Comparison of ENCODE assay signal across 22 cellular contexts in the genomic region with DNA sequence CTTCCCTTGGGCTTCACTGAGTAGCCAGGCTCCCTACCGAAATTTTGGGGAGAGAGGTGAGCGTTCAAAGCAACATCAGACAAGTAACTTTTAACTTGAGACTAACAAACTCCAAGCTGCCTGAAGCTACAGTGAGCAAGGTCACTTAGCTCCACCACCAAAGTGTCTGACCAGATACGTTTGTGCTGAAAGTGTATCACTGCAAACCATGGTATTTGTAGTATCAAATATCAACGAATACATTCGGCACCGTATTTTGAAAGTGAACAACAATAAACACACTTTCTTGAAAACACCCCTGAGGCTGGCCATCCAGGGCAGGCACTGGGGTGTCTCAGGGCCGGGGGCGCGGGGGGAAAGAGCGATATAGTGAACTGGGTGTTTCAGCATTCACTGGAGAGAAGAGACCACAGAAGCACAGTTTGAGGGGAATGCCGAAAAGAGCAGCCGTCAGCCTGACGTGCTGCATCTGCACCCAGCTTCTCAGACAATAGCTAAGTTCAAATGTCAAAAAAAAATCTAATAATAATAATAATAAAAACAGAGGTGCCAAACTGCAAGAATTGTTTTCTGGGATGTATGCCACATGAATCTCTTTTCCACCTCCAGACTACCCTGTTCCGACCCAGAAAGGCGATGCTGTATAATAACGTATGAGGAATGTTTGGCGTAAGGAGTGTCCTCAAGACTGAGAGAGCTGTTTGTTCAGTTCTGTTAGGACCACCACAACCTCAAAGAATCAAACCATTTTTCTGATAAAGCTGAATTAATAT. TPM values are rescaled to one million over a fixed set of nuclear protein-coding genes. Genes with fewer than 3 reads are reported as not detected.
DNase-seq lines count a peak whose midpoint lies in the region; ATAC-seq and TF ChIP-seq lines count a peak whose summit lies in the region.
"Had no signal": no experiment of that assay in that cellular context is flagged by ENCODE, and none has a peak within 500 bp of the region (broad histone marks: within the 10 kb centered on the region; RNA-seq: fewer than 3 reads in every experiment).

No MANE protein-coding gene starts in this region.

- intact Hi-C loops in dorsolateral prefrontal cortex (cut with DNase I): loop anchor here in 1 of 2 donors (5.0 kb wide), 1 partner anchor 344 kb away; no protein-coding TSS in a partner anchor

- H2AK5ac ChIP-seq in mesendoderm (ENCODE audit: low read length): no peak overlapping the region

- DNase-seq in dorsolateral prefrontal cortex (peak in 1 of 10 donors; percentile 28), mesendoderm (peak; percentile 22), OCI-M1 (lab: John Stamatoyannopoulos, UW) (no peak)
- DNase-seq: activated CD4-positive, alpha-beta T cell treated with anti-CD3 and anti-CD28 coated beads for 48 hours; activated CD8-positive, alpha-beta memory T cell treated with anti-CD3 and anti-CD28 coated beads, Interleukin-2, amount 50 U/mL, for 4 hours; activated naive CD4-positive, alpha-beta T cell treated with anti-CD3 and anti-CD28 coated beads, Interleukin-2, amount 50 U/mL, for 16 hours; body of pancreas; erythroblast; GDM1; NCI-H1092; NCI-H774; sigmoid colon; SK-N-SH; stimulated activated CD4-positive, alpha-beta T cell treated with anti-CD3 and anti-CD28 coated beads, Interleukin-2, amount 100 ng/mL, for 24 hours; T1000 had no signal

- no peak overlapping the region for H2BK15ac ChIP-seq in mesendoderm (replicated peaks; ENCODE audit: low read depth)

- no peaks in the 10 kb centered on the region for H3K79me1 ChIP-seq in mesendoderm (ENCODE audit: low read length)

- WGBS in mesendoderm (ENCODE audit: extremely low coverage, insufficient coverage, low lambda C conversion rate): no CpG with 5 or more reads among the region's 17 CpGs

- H2BK120ac ChIP-seq in mesendoderm (ENCODE audit: low read depth, low read length): no peak overlapping the region

- H3K79me2 ChIP-seq in mesendoderm (ENCODE audit: control insufficient read depth, insufficient read depth, low read length): no peaks in the 10 kb centered on the region

- H3K4me3 ChIP-seq in HUES48 (ENCODE audit: low read depth, low read length) (0 out of 2 replicates have a peak overlapping the region, but pooled peaks have one; percentile 66), dorsolateral prefrontal cortex (peak overlapping the region in 58 of 59 donors; percentile 14 to 93 (median 74)), mesendoderm (ENCODE audit: low read length) (no peak overlapping the region)
- H3K4me3 ChIP-seq: BLaER1, body of pancreas, sigmoid colon had no signal

- no peak for ATAC-seq in GM21529 (IDR thresholded peaks at IDR 0.05; ENCODE audit: unreplicated experiment)
- no peak for ATAC-seq in HG02970 (IDR thresholded peaks at IDR 0.05; ENCODE audit: low FRiP score, unreplicated experiment)
- ATAC-seq: body of pancreas had no signal

- no peak overlapping the region for H4K8ac ChIP-seq in mesendoderm (ENCODE audit: low read depth, low read length)

- TF ChIP-seq CTCF in dorsolateral prefrontal cortex (IDR thresholded peaks at IDR 0.05 in 54 of 56, conservative IDR thresholded peaks at IDR 0.05 in 2 of 56; ENCODE audit: low read depth in 1 of 56, partially characterized antibody in 56 of 56): peak in 2 of 56 donors; percentile 4 to 10

- no peaks in the 10 kb centered on the region for H3K9me3 ChIP-seq in HUES48 (ENCODE audit: control insufficient read depth, insufficient read depth, low read length)
- H3K9me3 ChIP-seq: body of pancreas, sigmoid colon, SK-N-SH had no signal

- H3K36me3 ChIP-seq in HUES48 (ENCODE audit: control insufficient read depth, insufficient read depth, low read length) (no peaks in the 10 kb centered on the region), mesendoderm (ENCODE audit: control insufficient read depth, insufficient read depth, low read length) (no peaks in the 10 kb centered on the region)
- H3K36me3 ChIP-seq: BLaER1, sigmoid colon had no signal

- H3K27me3 ChIP-seq in HUES48 (ENCODE audit: control insufficient read depth, insufficient read depth, low read length) (peaks cover 100% of the 10 kb centered on the region), dorsolateral prefrontal cortex (peaks cover 0 to 25% (median 0%) of the 10 kb centered on the region in 45 donors), mesendoderm (ENCODE audit: insufficient read depth, low read length, poor library complexity) (peaks cover 53% of the 10 kb centered on the region)

- H2BK5ac ChIP-seq in mesendoderm (ENCODE audit: low read length): no peak overlapping the region

- H4K5ac ChIP-seq in mesendoderm (ENCODE audit: low read length): no peak overlapping the region

- no peak overlapping the region for H3K23ac ChIP-seq in mesendoderm (ENCODE audit: low read length)

- H3K4me1 ChIP-seq in HUES48 (ENCODE audit: control insufficient read depth, insufficient read depth, low read length) (peaks cover 62% of the 10 kb centered on the region), mesendoderm (ENCODE audit: control insufficient read depth, low read depth, low read length) (no peaks in the 10 kb centered on the region)
- H3K4me1 ChIP-seq: BLaER1 had no signal

- H3K27ac ChIP-seq in HUES48 (ENCODE audit: low read depth, low read length) (no peak overlapping the region), dorsolateral prefrontal cortex (peak overlapping the region; percentile 75 to 100 (median 99)), mesendoderm (ENCODE audit: low read depth, low read length) (no peak overlapping the region), temporal lobe (ENCODE audit: low read depth, low read length) (peak overlapping the region; percentile 92)
- H3K27ac ChIP-seq: BLaER1, body of pancreas, KMS-11, sigmoid colon had no signal

- no peak overlapping the region for H3K56ac ChIP-seq in mesendoderm (ENCODE audit: low read length)

- H3K9ac ChIP-seq in HUES48 (ENCODE audit: low read depth, low read length) (no peak overlapping the region), mesendoderm (ENCODE audit: low read length) (no peak overlapping the region)
- H3K9ac ChIP-seq: BLaER1, KMS-11, SK-N-SH had no signal

- no peak overlapping the region for H3K4ac ChIP-seq in mesendoderm (ENCODE audit: low read depth, low read length)

- no peak overlapping the region for H3K18ac ChIP-seq in mesendoderm (ENCODE audit: low read length)

- H3K4me2 ChIP-seq in mesendoderm (ENCODE audit: low read length): no peak overlapping the region
- H3K4me2 ChIP-seq: BLaER1, KMS-11, SK-N-SH had no signal

RNA-seq across cellular contexts. Expression of gene POU3F3, which starts 7.5 kb away (rescaled TPM):
- total RNA-seq in dorsolateral prefrontal cortex (100 to 1,000 TPM in 4 of 120 experiments, 10 to 100 TPM in 116; 43.0 to 120 (median 66.2) TPM), temporal lobe (230 TPM)
- 0.06 TPM for polyA plus RNA-seq in mesendoderm (2013, experiment 1 of 2)
- 0.06 TPM for polyA plus RNA-seq in mesendoderm (2013, experiment 2 of 2)
- total RNA-seq: body of pancreas, lung microvascular endothelial cell had no signal
- polyA plus RNA-seq: SK-N-SH had no signal

Comparison
In these comparisons a context has a peak if more than half of its experiments do, and no peak if none do; other contexts are left out.
1. H3K27ac ChIP-seq: peak in dorsolateral prefrontal cortex (59 of 59) and temporal lobe (single experiment); none in HUES48 (single experiment) and mesendoderm (single experiment).